In genomic region chr11:18322818-18323570, GRCh38 we compare ENCODE assay signal across 8 cellular contexts. TPM values are rescaled to one million over a fixed set of nuclear protein-coding genes. Genes with fewer than 3 reads are reported as not detected.
DNase-seq lines count a peak whose midpoint lies in the region; ATAC-seq, FAIRE-seq and TF ChIP-seq lines count a peak whose summit lies in the region.

No MANE protein-coding gene starts in this region.

- no peak overlapping the region for H4K8ac ChIP-seq in mesendoderm (ENCODE audit: low read depth, low read length)

- ATAC-seq in HG02973 (IDR thresholded peaks at IDR 0.05; ENCODE audit: unreplicated experiment) (peak; percentile 0), GM12878 (no peak), HG03039 (IDR thresholded peaks at IDR 0.05; ENCODE audit: unreplicated experiment) (no peak), GM21526 (IDR thresholded peaks at IDR 0.05; ENCODE audit: low FRiP score, unreplicated experiment) (no peak)

- H3K27me3 ChIP-seq in GM12878 (replicated peaks in 1 of 2; ENCODE audit: control insufficient read depth in 2 of 2, insufficient read depth in 2 of 2, low read length in 1 of 2) (no peaks in the 10 kb centered on the region), mesendoderm (ENCODE audit: insufficient read depth, low read length, poor library complexity) (no peaks in the 10 kb centered on the region)

- H3K9me3 ChIP-seq in GM12878 (replicated peaks; ENCODE audit: control insufficient read depth, insufficient read depth, low read length), result no peaks in the 10 kb centered on the region

- H3K36me3 ChIP-seq in GM12878 (ENCODE audit: control insufficient read depth in 2 of 2, insufficient read depth in 2 of 2, low read length in 1 of 2), result no peaks in the 10 kb centered on the region; a peak in 1 of 4 replicates
- H3K36me3 ChIP-seq in mesendoderm (ENCODE audit: control insufficient read depth, insufficient read depth, low read length), result no peaks in the 10 kb centered on the region

- H2BK120ac ChIP-seq in mesendoderm (ENCODE audit: low read depth, low read length), result no peak overlapping the region

- no peak for TF ChIP-seq EP300 in GM12878 (IDR thresholded peaks at IDR 0.05; ENCODE audit: borderline replicate concordance in 1 of 2, control insufficient read depth in 1 of 2, low read depth in 2 of 2, low read length in 2 of 2)

- no peak overlapping the region for H2BK5ac ChIP-seq in mesendoderm (ENCODE audit: low read length)

- H3K4ac ChIP-seq in mesendoderm (ENCODE audit: low read depth, low read length), result peak overlapping the region; percentile 17

- H2AFZ ChIP-seq in GM12878 (ENCODE audit: control insufficient read depth, low read depth, low read length), result no peak overlapping the region

- TF ChIP-seq CTCF in AG04449 (IDR thresholded peaks at IDR 0.05; ENCODE audit: insufficient read depth, low read length, missing control alignments) (no peak), GM12878 (IDR thresholded peaks at IDR 0.05 in 2 of 3, conservative IDR thresholded peaks at IDR 0.05 in 1 of 3; ENCODE audit: control insufficient read depth in 2 of 3, extremely low read depth in 1 of 3, insufficient read depth in 1 of 3, low read depth in 3 of 3, low read length in 3 of 3) (no peak)

- H4K20me1 ChIP-seq in GM12878 (ENCODE audit: control insufficient read depth, insufficient read depth), result no peaks in the 10 kb centered on the region

- H4K5ac ChIP-seq in mesendoderm (ENCODE audit: low read length), result no peak overlapping the region

- H3K4me2 ChIP-seq in GM12878 (ENCODE audit: control insufficient read depth, insufficient read depth), result peak overlapping the region; percentile 75
- peak overlapping the region; percentile 98 for H3K4me2 ChIP-seq in mesendoderm (ENCODE audit: low read length)

- POLR2A ChIA-PET in AG04449 (lab: Yijun Ruan, JAX), result interaction anchor here (1.4 to 3.5 kb wide), 2 partner anchors 60 to 72 kb away, joined by 4 to 46 read pairs; partner anchors contain the start of gene LDHA
- POLR2A ChIA-PET in GM12878 (lab: Charles Lee), result interaction anchor here (0.6 to 4.5 kb wide), 5 partner anchors 10 to 201 kb away, joined by 3 to 59 read pairs (median 8); partner anchors contain the start of gene LDHA

- no peak overlapping the region for H2BK15ac ChIP-seq in mesendoderm (replicated peaks; ENCODE audit: low read depth)

- TSS peak; percentile 68 for BruUV-seq in GM12878 (replicated peaks; lab: Mats Ljungman, UMichigan)

- 12% methylated on average over 18 of the region's 18 CpGs for WGBS in GM12878 (ENCODE audit: insufficient coverage, insufficient replicate concordance, low lambda C conversion rate, missing lambda C conversion rate)
- no CpG with 5 or more reads among the region's 18 CpGs for WGBS in mesendoderm (ENCODE audit: extremely low coverage, insufficient coverage, low lambda C conversion rate)

- no peak overlapping the region for H2AK5ac ChIP-seq in mesendoderm (ENCODE audit: low read length)

- DNase-seq in AG04449 (ENCODE audit: low read depth, low spot score) (no peak), GM12878 (ENCODE audit: low read depth, low spot score) (no peak), mesendoderm (peak; percentile 30), AG08396 (ENCODE audit: low spot score) (no peak), cortex of kidney (lab: John Stamatoyannopoulos, UW) (no peak)

- H3K79me1 ChIP-seq in mesendoderm (ENCODE audit: low read length), result peaks cover 14% of the 10 kb centered on the region

- peak overlapping the region; percentile 96 for H3K9ac ChIP-seq in GM12878 (ENCODE audit: control insufficient read depth, insufficient read depth, low read length)
- peak overlapping the region; percentile 84 for H3K9ac ChIP-seq in mesendoderm (ENCODE audit: low read length)

- no peak for TF ChIP-seq RAD21 in GM12878 (IDR thresholded peaks at IDR 0.05; ENCODE audit: insufficient read depth, low read depth, low read length)

- FAIRE-seq in GM12878 (lab: Jason Lieb, UNC), result no peak

- H3K18ac ChIP-seq in mesendoderm (ENCODE audit: low read length), result no peak overlapping the region

- in situ Hi-C loops in GM12878 (cut with MboI), result no loop called here

- intact Hi-C loops in GM12878 (cut with micrococcal nuclease; ENCODE audit: unreplicated experiment), result loop anchor here (1.0 to 10.0 kb wide), 3 partner anchors 71 to 312 kb away; partner anchors contain the start of genes LDHA, SPTY2D1 and TSG101

- H3K4me1 ChIP-seq in GM12878 (ENCODE audit: control insufficient read depth, insufficient read depth, low read length) (0 out of 2 replicates have a peak, but pooled peaks cover 2% of the 10 kb centered on the region), mesendoderm (ENCODE audit: control insufficient read depth, low read depth, low read length) (peaks cover 4% of the 10 kb centered on the region)

- RAD21 ChIA-PET in GM12878 (lab: Charles Lee; ENCODE audit: unreplicated experiment), result interaction anchor here (0.6 to 4.1 kb wide), 6 partner anchors 30 to 917 kb away, joined by 3 to 16 read pairs (median 3); partner anchors contain the start of gene TSG101

- H3K23ac ChIP-seq in mesendoderm (ENCODE audit: low read length), result no peak overlapping the region

- SMC1A ChIA-PET in GM12878 (lab: Charles Lee; ENCODE audit: uncharacterized antibody, unreplicated experiment), result interaction anchor here (1.0 to 4.4 kb wide), 3 partner anchors 16 to 73 kb away, joined by 6 to 29 read pairs (median 21); no protein-coding TSS in a partner anchor

- CTCF ChIA-PET in AG04449 (lab: Yijun Ruan, JAX), result interaction anchor here (1.4 kb wide), 1 partner anchor 79 kb away, joined by 4 read pairs; no protein-coding TSS in a partner anchor
- CTCF ChIA-PET in GM12878 (lab: Yijun Ruan, JAX), result interaction anchor here (0.6 to 4.0 kb wide), 4 partner anchors 11 to 78 kb away, joined by 3 to 44 read pairs (median 6); no protein-coding TSS in a partner anchor

- H3K4me3 ChIP-seq in AG04449 (ENCODE audit: low read depth, low read length) (peak overlapping the region; percentile 94), GM12878 (peak overlapping the region; percentile 95), mesendoderm (ENCODE audit: low read length) (peak overlapping the region; percentile 90)

- H3K79me2 ChIP-seq in GM12878 (ENCODE audit: control insufficient read depth, insufficient read depth, low read length), result peaks cover 96% of the 10 kb centered on the region
- H3K79me2 ChIP-seq in mesendoderm (ENCODE audit: control insufficient read depth, insufficient read depth, low read length), result peaks cover 48% of the 10 kb centered on the region

- no peak for TF ChIP-seq POLR2A in GM12878 (IDR thresholded peaks at IDR 0.05; ENCODE audit: low read depth, low read length)

- H3K27ac ChIP-seq in GM12878 (ENCODE audit: control insufficient read depth, insufficient read depth) (peak overlapping the region; percentile 66), mesendoderm (ENCODE audit: low read depth, low read length) (no peak overlapping the region)

- H3K56ac ChIP-seq in mesendoderm (ENCODE audit: low read length), result peak overlapping the region; percentile 97

RNA-seq across cellular contexts. Expression of gene GTF2H1, which starts 0.6 kb away (rescaled TPM):
- 215 and 226 TPM in 2 replicates for total RNA-seq in GM12878 (2013; cell fraction: nucleolus; rRNA removed)
- 48.6 and 59.5 TPM in 2 replicates for total RNA-seq in GM12878 (2014; rRNA removed)
- total RNA-seq in GM12878 (2014; rRNA removed; fragmentation: Illumina TruSeq; extraction: Trizol), result 63.7 and 68.8 TPM in 2 replicates
- 40.2 and 44.6 TPM in 2 replicates for total RNA-seq in GM12878 (2021)
- polyA plus RNA-seq in GM12878 (2011; ENCODE audit: low read depth), result 9.8 TPM
- polyA plus RNA-seq in GM12878 (2011; rRNA removed), result 36.7 and 42.4 TPM in 2 replicates
- 19.9 and 23.1 TPM in 2 replicates for polyA plus RNA-seq in GM12878 (2011; cell fraction: cytosol; rRNA removed)
- polyA plus RNA-seq in GM12878 (2011; cell fraction: nucleus; rRNA removed), result 41.0 and 45.2 TPM in 2 replicates
- polyA plus RNA-seq in GM12878 (2012), result 14.7 and 25.2 TPM in 2 replicates
- 61.1 and 61.2 TPM in 2 replicates for polyA plus RNA-seq in GM12878 (2014; fragmentation: Illumina TruSeq; extraction: Trizol)
- polyA plus RNA-seq in GM12878 (2014; fragmentation: Nextera tagmentation; extraction: Ambion mirVana), result 10 to 100 TPM; 39.2 to 42.9 TPM
- polyA plus RNA-seq in GM12878 (2014; rRNA removed), result 34.0 and 40.4 TPM in 2 replicates
- 10 to 100 TPM; 65.7 to 65.8 TPM for polyA plus RNA-seq in GM12878 (2016; fragmentation: Nextera tagmentation; extraction: Ambion mirVana)
- 42.3 and 44.2 TPM in 2 replicates for polyA minus RNA-seq in GM12878 (2011; rRNA and poly(A)+ RNA removed)
- 10.4 and 15.6 TPM in 2 replicates for polyA minus RNA-seq in GM12878 (2011; cell fraction: cytosol; rRNA and poly(A)+ RNA removed)
- polyA minus RNA-seq in GM12878 (2011; cell fraction: nucleus; rRNA and poly(A)+ RNA removed), result 43.4 and 51.3 TPM in 2 replicates
- 25.1 TPM for polyA plus RNA-seq in mesendoderm (2013, experiment 1 of 2)
- 25.4 TPM for polyA plus RNA-seq in mesendoderm (2013, experiment 2 of 2)

RNA-seq across cellular contexts. Expression of gene HPS5, which starts 1.1 kb away (rescaled TPM):
- 64.7 and 65.5 TPM in 2 replicates for total RNA-seq in GM12878 (2013; cell fraction: nucleolus; rRNA removed)
- 32.6 and 39.6 TPM in 2 replicates for total RNA-seq in GM12878 (2014; rRNA removed)
- total RNA-seq in GM12878 (2014; rRNA removed; fragmentation: Illumina TruSeq; extraction: Trizol), result 32.5 and 34.8 TPM in 2 replicates
- 23.6 and 24.5 TPM in 2 replicates for total RNA-seq in GM12878 (2021)
- polyA plus RNA-seq in GM12878 (2011; ENCODE audit: low read depth), result 8.7 TPM
- 23.5 and 27.9 TPM in 2 replicates for polyA plus RNA-seq in GM12878 (2011; rRNA removed)
- 9.3 and 10.8 TPM in 2 replicates for polyA plus RNA-seq in GM12878 (2011; cell fraction: cytosol; rRNA removed)
- polyA plus RNA-seq in GM12878 (2011; cell fraction: nucleus; rRNA removed), result 16.6 and 18.4 TPM in 2 replicates
- 10.7 and 12.9 TPM in 2 replicates for polyA plus RNA-seq in GM12878 (2012)
- polyA plus RNA-seq in GM12878 (2014; fragmentation: Illumina TruSeq; extraction: Trizol), result 23.3 and 24.1 TPM in 2 replicates
- 10 to 100 TPM; 11.9 to 19.9 TPM for polyA plus RNA-seq in GM12878 (2014; fragmentation: Nextera tagmentation; extraction: Ambion mirVana)
- 14.8 and 22.1 TPM in 2 replicates for polyA plus RNA-seq in GM12878 (2014; rRNA removed)
- polyA plus RNA-seq in GM12878 (2016; fragmentation: Nextera tagmentation; extraction: Ambion mirVana), result 10 to 100 TPM; 23.6 to 24.3 TPM
- polyA minus RNA-seq in GM12878 (2011; rRNA and poly(A)+ RNA removed), result 29.3 and 29.5 TPM in 2 replicates
- polyA minus RNA-seq in GM12878 (2011; cell fraction: cytosol; rRNA and poly(A)+ RNA removed), result 8.7 and 10.2 TPM in 2 replicates
- polyA minus RNA-seq in GM12878 (2011; cell fraction: nucleus; rRNA and poly(A)+ RNA removed), result 10.0 and 16.5 TPM in 2 replicates
- polyA plus RNA-seq in mesendoderm (2013, experiment 1 of 2), result 6.7 TPM
- 7.0 TPM for polyA plus RNA-seq in mesendoderm (2013, experiment 2 of 2)

RNA-seq across cellular contexts. Expression of gene SAA1, which starts 56.9 kb away (rescaled TPM):
- not detected in 2 replicates for total RNA-seq in GM12878 (2013; cell fraction: nucleolus; rRNA removed)
- total RNA-seq in GM12878 (2014; rRNA removed) (not detected in 2 replicates), GM12878 (2014; rRNA removed; fragmentation: Illumina TruSeq; extraction: Trizol) (not detected in 2 replicates), GM12878 (2021) (5.5 and 6.9 TPM in 2 replicates)
- polyA plus RNA-seq in GM12878 (2011; ENCODE audit: low read depth), result not detected
- polyA plus RNA-seq in GM12878 (2011; rRNA removed) (not detected in 2 replicates), GM12878 (2014; fragmentation: Illumina TruSeq; extraction: Trizol) (not detected in 2 replicates), GM12878 (2014; fragmentation: Nextera tagmentation; extraction: Ambion mirVana) (not detected), GM12878 (2014; rRNA removed) (not detected in 2 replicates), GM12878 (2016; fragmentation: Nextera tagmentation; extraction: Ambion mirVana) (under 1 TPM in 1 of 2 experiments, not detected in 1; 0.36 TPM)
- polyA plus RNA-seq in GM12878 (2011; cell fraction: cytosol; rRNA removed), result not detected in 2 replicates
- polyA plus RNA-seq in GM12878 (2011; cell fraction: nucleus; rRNA removed), result not detected in 2 replicates
- not detected in 2 replicates for polyA plus RNA-seq in GM12878 (2012)
- not detected in 2 replicates for polyA minus RNA-seq in GM12878 (2011; rRNA and poly(A)+ RNA removed)
- polyA minus RNA-seq in GM12878 (2011; cell fraction: cytosol; rRNA and poly(A)+ RNA removed), result not detected in 2 replicates
- not detected in 2 replicates for polyA minus RNA-seq in GM12878 (2011; cell fraction: nucleus; rRNA and poly(A)+ RNA removed)
- not detected for polyA plus RNA-seq in mesendoderm (2013, experiment 1 of 2)
- not detected for polyA plus RNA-seq in mesendoderm (2013, experiment 2 of 2)
